ENCODE assay signal across 26 cellular contexts in the genomic region with DNA sequence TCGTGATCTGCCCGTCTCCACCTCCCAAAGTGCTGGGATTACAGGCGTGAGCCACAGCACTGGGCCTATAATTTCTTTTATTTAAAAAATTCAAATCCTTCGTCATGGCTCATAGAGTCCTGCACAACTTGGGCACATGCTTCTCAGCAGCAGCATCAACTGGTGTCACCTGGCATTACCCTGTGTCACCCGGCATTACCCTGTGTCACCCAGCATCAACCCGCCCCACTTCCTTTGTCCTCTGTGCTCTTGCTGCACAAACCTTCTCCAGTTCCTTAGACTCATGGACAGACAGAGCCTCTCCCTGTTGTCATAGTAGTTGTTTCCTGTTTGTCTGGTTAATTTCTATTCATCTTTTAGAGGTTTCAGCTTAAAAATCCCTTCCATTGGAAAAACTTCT.
"Had no signal": no experiment of that assay in that cellular context is flagged by ENCODE, and none has a peak within 500 bp of the region (broad histone marks: within the 10 kb centered on the region; RNA-seq: fewer than 3 reads in every experiment).

No MANE protein-coding gene starts in this region.

- H3K4me2 ChIP-seq: hepatocyte had no signal

- H3K4me3 ChIP-seq: dorsolateral prefrontal cortex, hepatocyte, left lung, lower lobe of right lung, psoas muscle, right lobe of liver, spleen, tibial artery, upper lobe of left lung, vagina had no signal

- H3K36me3 ChIP-seq: left lung, lower lobe of right lung, right lobe of liver, spleen, tibial artery, upper lobe of left lung, vagina had no signal

- H3K27me3 ChIP-seq: hepatocyte, left lung, right lobe of liver, spleen, tibial artery, upper lobe of left lung, vagina had no signal

- H3K4me3 Mint-ChIP-seq: memory B cell; naive thymus-derived CD4-positive, alpha-beta T cell; nephron progenitor cell; stimulated activated memory B cell treated with anti-CD40 and anti-IgM and Interleukin-4, amounts not matched to agents 10 μg/mL and 1 μg/mL and 100 μg/mL, for 72 hours; stimulated activated naive CD8-positive, alpha-beta T cell treated with anti-CD3 and anti-CD28 coated beads, Interleukin-15, Interleukin-2, amounts not matched to agents 100 ng/mL and 50 ng/mL, for 24 hours had no signal

- FAIRE-seq: endometrium had no signal

- H3K9me3 ChIP-seq: left lung, lower lobe of right lung, psoas muscle, right lobe of liver, spleen, tibial artery, upper lobe of left lung, vagina had no signal

- ATAC-seq: left lung; naive thymus-derived CD4-positive, alpha-beta T cell; psoas muscle; stimulated activated memory B cell treated with anti-CD40 and anti-IgM and Interleukin-4, amounts not matched to agents 10 μg/mL and 1 μg/mL and 100 μg/mL, for 72 hours had no signal

- H3K79me2 ChIP-seq: hepatocyte had no signal

- H2AFZ ChIP-seq: hepatocyte had no signal

- H3K36me3 Mint-ChIP-seq: memory B cell; naive thymus-derived CD4-positive, alpha-beta T cell; stimulated activated memory B cell treated with anti-CD40 and anti-IgM and Interleukin-4, amounts not matched to agents 10 μg/mL and 1 μg/mL and 100 μg/mL, for 72 hours had no signal

- H3K4me1 Mint-ChIP-seq: naive thymus-derived CD4-positive, alpha-beta T cell; stimulated activated memory B cell treated with anti-CD40 and anti-IgM and Interleukin-4, amounts not matched to agents 10 μg/mL and 1 μg/mL and 100 μg/mL, for 72 hours had no signal

- H3K27ac ChIP-seq: dorsolateral prefrontal cortex, hepatocyte, left lung, lower lobe of right lung, psoas muscle, spleen, tibial artery, upper lobe of left lung, vagina had no signal

- DNase-seq: cortex of kidney; dorsolateral prefrontal cortex; effector CD8-positive, alpha-beta T cell; foreskin melanocyte; head of caudate nucleus; kidney glomerular epithelial cell; left lung; lower lobe of right lung; midbrain; naive thymus-derived CD4-positive, alpha-beta T cell; nephron progenitor cell; psoas muscle; retina; right lobe of liver; spleen; stimulated activated CD4-positive, alpha-beta T cell treated with anti-CD3 and anti-CD28 coated beads, Interleukin-15, amount 100 ng/mL, for 24 hours; stimulated activated CD4-positive, alpha-beta T cell treated with anti-CD3 and anti-CD28 coated beads, Interleukin-1b, Interleukin-23, amount 100 ng/mL, for 48 hours; stimulated activated CD4-positive, alpha-beta T cell treated with anti-CD3 and anti-CD28 coated beads, Interleukin-4, amount 100 ng/mL, for 24 hours; tibial artery; upper lobe of left lung had no signal

- H3K4me1 ChIP-seq: left lung, lower lobe of right lung, spleen, vagina had no signal

- H3K27ac Mint-ChIP-seq: memory B cell; naive thymus-derived CD4-positive, alpha-beta T cell; nephron progenitor cell; stimulated activated memory B cell treated with anti-CD40 and anti-IgM and Interleukin-4, amounts not matched to agents 10 μg/mL and 1 μg/mL and 100 μg/mL, for 72 hours; stimulated activated naive CD8-positive, alpha-beta T cell treated with anti-CD3 and anti-CD28 coated beads, Interleukin-15, Interleukin-2, amounts not matched to agents 100 ng/mL and 50 ng/mL, for 24 hours had no signal
